Comparison of ENCODE assay signal across 13 cellular contexts in genomic region chr1:206782448-206782847, GRCh38. TPM values are rescaled to one million over a fixed set of nuclear protein-coding genes. Genes with fewer than 3 reads are reported as not detected.
A peak's percentile ranks its signal among the peaks of the same experiment; 100 is the strongest.
DNase-seq lines count a peak whose midpoint lies in the region; ATAC-seq and TF ChIP-seq lines count a peak whose summit lies in the region.
"Had no signal": no experiment of that assay in that cellular context is flagged by ENCODE, and none has a peak within 500 bp of the region (broad histone marks: within the 10 kb centered on the region; RNA-seq: fewer than 3 reads in every experiment).

No MANE protein-coding gene starts in this region.

- no peak overlapping the region for H3K9ac ChIP-seq in BLaER1
- H3K9ac ChIP-seq in MM.1S (ENCODE audit: low read length): no peak overlapping the region

- no peaks in the 10 kb centered on the region for H3K9me3 ChIP-seq in BLaER1
- H3K9me3 ChIP-seq in MM.1S (replicated peaks; ENCODE audit: insufficient read depth, low read length): no peaks in the 10 kb centered on the region
- H3K9me3 ChIP-seq in PC-9 (ENCODE audit: insufficient read depth, low read depth): no peaks in the 10 kb centered on the region
- H3K9me3 ChIP-seq: esophagus squamous epithelium, tibial artery had no signal

- TF ChIP-seq POLR2A in erythroblast (IDR thresholded peaks at IDR 0.05; ENCODE audit: low read length): no peak

- no TSS peak for BruUV-seq in PC-9 (replicated peaks; lab: Mats Ljungman, UMichigan)

- H3K27ac ChIP-seq in BLaER1 (no peak overlapping the region), MM.1S (ENCODE audit: low read length) (peak overlapping the region; percentile 45; the same call in 1 of the 2 replicates), caudate nucleus (ENCODE audit: low read depth, low read length) (no peak overlapping the region), PC-9 (no peak overlapping the region)
- H3K27ac ChIP-seq: esophagus squamous epithelium, skin epidermis, tibial artery had no signal

- H3K4me3 ChIP-seq in BLaER1: peak overlapping the region; percentile 27; the same call in 1 of the 2 replicates
- H3K4me3 ChIP-seq in MM.1S (ENCODE audit: low read length): no peak overlapping the region
- H3K4me3 ChIP-seq in PC-9: no peak overlapping the region
- H3K4me3 ChIP-seq: esophagus squamous epithelium, lung, skin epidermis, tibial artery had no signal

- POLR2A ChIA-PET in PC-9 (lab: Charles Lee; ENCODE audit: unreplicated experiment): no interaction called here

- ATAC-seq in GM18907 (IDR thresholded peaks at IDR 0.05; ENCODE audit: unreplicated experiment) (peak; percentile 52), HG02763 (IDR thresholded peaks at IDR 0.05; ENCODE audit: unreplicated experiment) (peak; percentile 59)

- peaks cover 16% of the 10 kb centered on the region for H3F3A ChIP-seq in MM.1S (ENCODE audit: insufficient read depth, low read length)
- H3F3A ChIP-seq in PC-9 (ENCODE audit: insufficient read depth, low read depth): no peaks in the 10 kb centered on the region

- H2AFZ ChIP-seq in MM.1S (ENCODE audit: low read length) (no peak overlapping the region), PC-9 (no peak overlapping the region)

- H3K9me2 ChIP-seq in MM.1S (replicated peaks; ENCODE audit: insufficient read depth, low read length): no peaks in the 10 kb centered on the region
- no peaks in the 10 kb centered on the region for H3K9me2 ChIP-seq in PC-9 (ENCODE audit: insufficient read depth)

- DNase-seq in MM.1S (peak; percentile 76), cardiac septum (ENCODE audit: low spot score) (no peak), caudate nucleus (lab: John Stamatoyannopoulos, UW) (no peak), erythroblast (lab: John Stamatoyannopoulos, UW) (no peak), PC-9 (no peak)
- DNase-seq: esophagus squamous epithelium, NCI-H1092, tibial artery had no signal

- intact Hi-C loops in cardiac septum (cut with DNase I) (no loop called here), PC-9 (cut with micrococcal nuclease; ENCODE audit: unreplicated experiment) (no loop called here)

- H3K79me2 ChIP-seq in MM.1S (ENCODE audit: low read length): no peaks in the 10 kb centered on the region
- H3K79me2 ChIP-seq in PC-9 (ENCODE audit: low read depth): no peaks in the 10 kb centered on the region

- no peak for TF ChIP-seq CTCF in MM.1S (IDR thresholded peaks at IDR 0.05; ENCODE audit: low read length)
- no peak for TF ChIP-seq CTCF in PC-9 (conservative IDR thresholded peaks at IDR 0.05)

- H4K20me1 ChIP-seq in BLaER1 (no peaks in the 10 kb centered on the region), MM.1S (ENCODE audit: insufficient read depth, low read length) (no peaks in the 10 kb centered on the region), PC-9 (ENCODE audit: insufficient read depth) (no peaks in the 10 kb centered on the region)

- no peaks in the 10 kb centered on the region for H3K36me3 ChIP-seq in BLaER1
- no peaks in the 10 kb centered on the region for H3K36me3 ChIP-seq in MM.1S (replicated peaks; ENCODE audit: insufficient read depth, low read length)
- no peaks in the 10 kb centered on the region for H3K36me3 ChIP-seq in PC-9 (ENCODE audit: low read depth)
- H3K36me3 ChIP-seq: esophagus squamous epithelium, tibial artery had no signal

- CTCF ChIA-PET in PC-9 (lab: Charles Lee): no interaction called here

- H3K4me1 ChIP-seq in BLaER1 (peaks cover 52% of the 10 kb centered on the region), MM.1S (ENCODE audit: low read length) (peaks cover 36% of the 10 kb centered on the region), PC-9 (replicated peaks; ENCODE audit: insufficient read depth) (peaks cover 15% of the 10 kb centered on the region)
- H3K4me1 ChIP-seq: tibial artery had no signal

- H3K4me2 ChIP-seq in BLaER1: peak overlapping the region; percentile 85
- H3K4me2 ChIP-seq in MM.1S (ENCODE audit: low read depth, low read length): no peak overlapping the region
- no peak overlapping the region for H3K4me2 ChIP-seq in PC-9

- H3K27me3 ChIP-seq in BLaER1 (no peaks in the 10 kb centered on the region), MM.1S (replicated peaks; ENCODE audit: insufficient read depth, low read length) (no peaks in the 10 kb centered on the region), PC-9 (ENCODE audit: insufficient read depth, low read depth) (no peaks in the 10 kb centered on the region)
- H3K27me3 ChIP-seq: esophagus squamous epithelium, tibial artery had no signal

RNA-seq across cellular contexts. Expression of gene IL10, which starts 10.2 kb away (rescaled TPM):
- total RNA-seq in cardiac septum (0.43 TPM), PC-9 (2021) (not detected in 2 replicates)

RNA-seq across cellular contexts. Expression of gene IL19, which starts 11.9 kb away (rescaled TPM):
- total RNA-seq in cardiac septum: not detected
- total RNA-seq in PC-9 (2021): not detected in 2 replicates
